Comparison of ENCODE assay signal across 20 cellular contexts in genomic region chr2:60960706-60961105, GRCh38.
"Had no signal": no experiment of that assay in that cellular context is flagged by ENCODE, and none has a peak within 500 bp of the region (broad histone marks: within the 10 kb centered on the region; RNA-seq: fewer than 3 reads in every experiment).

No MANE protein-coding gene starts in this region.

- ATAC-seq: activated naive CD8-positive, alpha-beta T cell treated with anti-CD3 and anti-CD28 coated beads, Interleukin-2, amount 50 U/mL, for 24 hours; gastroesophageal sphincter; stimulated activated naive B cell treated with anti-CD40 and anti-IgM and Interleukin-4, amounts not matched to agents 10 μg/mL and 1 μg/mL and 100 μg/mL, for 72 hours; T-helper 17 cell had no signal

- H3K27ac Mint-ChIP-seq: activated B cell treated with CpG ODN at 0.5 μM for 24 hours; activated CD4-positive, alpha-beta T cell treated with anti-CD3 and anti-CD28 coated beads for 36 hours; activated naive CD8-positive, alpha-beta T cell treated with anti-CD3 and anti-CD28 coated beads, Interleukin-2, amount 50 U/mL, for 24 hours; memory B cell; nephron; T-helper 17 cell; type B pancreatic cell had no signal

- H3K36me3 Mint-ChIP-seq: type B pancreatic cell had no signal

- H3K4me1 ChIP-seq: gastroesophageal sphincter, right lobe of liver, testis had no signal

- H3K4me3 Mint-ChIP-seq: activated B cell treated with CpG ODN at 0.5 μM for 24 hours; activated CD4-positive, alpha-beta T cell treated with anti-CD3 and anti-CD28 coated beads for 36 hours; activated naive CD8-positive, alpha-beta T cell treated with anti-CD3 and anti-CD28 coated beads, Interleukin-2, amount 50 U/mL, for 24 hours; memory B cell; nephron; stimulated activated naive B cell treated with anti-CD40 and anti-IgM and Interleukin-4, amounts not matched to agents 10 μg/mL and 1 μg/mL and 100 μg/mL, for 72 hours; T-helper 17 cell; type B pancreatic cell had no signal

- H3K27me3 ChIP-seq: gastroesophageal sphincter, right lobe of liver, testis had no signal

- DNase-seq: activated B cell treated with CpG ODN at 0.5 μM for 24 hours; activated CD4-positive, alpha-beta T cell treated with anti-CD3 and anti-CD28 coated beads for 36 hours; activated CD4-positive, alpha-beta T cell treated with anti-CD3 and anti-CD28 coated beads, Interleukin-2, amount 50 U/mL, for 48 hours; activated gamma-delta T cell; activated naive CD4-positive, alpha-beta T cell treated with anti-CD3 and anti-CD28 coated beads, Interleukin-2, amount 50 U/mL, for 16 hours; activated naive CD8-positive, alpha-beta T cell treated with anti-CD3 and anti-CD28 coated beads, Interleukin-2, amount 50 U/mL, for 24 hours; effector CD4-positive, alpha-beta T cell; head of caudate nucleus; hypothalamus; left cardiac atrium; right lobe of liver; stimulated activated CD4-positive, alpha-beta T cell treated with anti-CD3 and anti-CD28 coated beads, Interleukin-2, amount 100 ng/mL, for 48 hours; stimulated activated CD8-positive, alpha-beta memory T cell treated with anti-CD3 and anti-CD28 coated beads, Interleukin-4, amount 100 ng/mL, for 48 hours; stimulated activated naive B cell treated with anti-CD40 and anti-IgM and Interleukin-4, amounts not matched to agents 10 μg/mL and 1 μg/mL and 100 μg/mL, for 72 hours; T-helper 17 cell; testis had no signal

- H3K9me3 ChIP-seq: gastroesophageal sphincter, right lobe of liver, testis had no signal

- H3K9me3 Mint-ChIP-seq: activated B cell treated with CpG ODN at 0.5 μM for 24 hours; activated naive CD8-positive, alpha-beta T cell treated with anti-CD3 and anti-CD28 coated beads, Interleukin-2, amount 50 U/mL, for 24 hours; memory B cell; nephron; stimulated activated naive B cell treated with anti-CD40 and anti-IgM and Interleukin-4, amounts not matched to agents 10 μg/mL and 1 μg/mL and 100 μg/mL, for 72 hours; type B pancreatic cell had no signal

- H3K27me3 Mint-ChIP-seq: activated B cell treated with CpG ODN at 0.5 μM for 24 hours; activated CD4-positive, alpha-beta T cell treated with anti-CD3 and anti-CD28 coated beads for 36 hours; activated naive CD8-positive, alpha-beta T cell treated with anti-CD3 and anti-CD28 coated beads, Interleukin-2, amount 50 U/mL, for 24 hours; memory B cell; stimulated activated naive B cell treated with anti-CD40 and anti-IgM and Interleukin-4, amounts not matched to agents 10 μg/mL and 1 μg/mL and 100 μg/mL, for 72 hours; T-helper 17 cell; type B pancreatic cell had no signal

- H3K4me3 ChIP-seq: gastroesophageal sphincter, right lobe of liver, testis had no signal

- H3K27ac ChIP-seq: gastroesophageal sphincter, right lobe of liver, testis had no signal
